In genomic region chr1:235763962-235764361, GRCh38 we compare ENCODE assay signal across 15 cellular contexts.
DNase-seq lines count a peak whose midpoint lies in the region; ATAC-seq and TF ChIP-seq lines count a peak whose summit lies in the region.
"Had no signal": no experiment of that assay in that cellular context is flagged by ENCODE, and none has a peak within 500 bp of the region (broad histone marks: within the 10 kb centered on the region; RNA-seq: fewer than 3 reads in every experiment).

No MANE protein-coding gene starts in this region.

- peaks cover 8% of the 10 kb centered on the region for H3K4me1 Mint-ChIP-seq in activated CD4-positive, alpha-beta memory T cell treated with anti-CD3 and anti-CD28 coated beads for 36 hours (ENCODE audit: low read depth)
- peaks cover 7% of the 10 kb centered on the region for H3K4me1 Mint-ChIP-seq in activated CD4-positive, alpha-beta memory T cell treated with anti-CD3 and anti-CD28 coated beads, Interleukin-2, amount 10 ng/mL, durations not matched to agents 7 days and 5 days
- H3K4me1 Mint-ChIP-seq in natural killer cell treated with Interleukin-12 subunit alpha and Interleukin-12 subunit beta and Interleukin-15 and Interleukin-18, amount 100 ng/mL, for 72 hours (ENCODE audit: low read depth in 2 of 2) = peaks cover 10 to 19% of the 10 kb centered on the region in 2 donors
- H3K4me1 Mint-ChIP-seq: neural progenitor cell had no signal

- ATAC-seq in natural killer cell treated with Interleukin-12 subunit alpha and Interleukin-12 subunit beta and Interleukin-15 and Interleukin-18, amount 100 ng/mL, for 72 hours = peak; percentile 75 to 83
- no peak for ATAC-seq in GM18498 (IDR thresholded peaks at IDR 0.05; ENCODE audit: unreplicated experiment)
- ATAC-seq: heart right ventricle had no signal

- H3K4me3 Mint-ChIP-seq in activated CD4-positive, alpha-beta memory T cell treated with anti-CD3 and anti-CD28 coated beads for 36 hours = no peak overlapping the region
- no peak overlapping the region for H3K4me3 Mint-ChIP-seq in activated CD4-positive, alpha-beta memory T cell treated with anti-CD3 and anti-CD28 coated beads, Interleukin-2, amount 10 ng/mL, durations not matched to agents 7 days and 5 days
- no peak overlapping the region for H3K4me3 Mint-ChIP-seq in natural killer cell treated with Interleukin-12 subunit alpha and Interleukin-12 subunit beta and Interleukin-15 and Interleukin-18, amount 100 ng/mL, for 72 hours
- H3K4me3 Mint-ChIP-seq: activated naive CD4-positive, alpha-beta T cell treated with anti-CD3 and anti-CD28 coated beads, Interleukin-2, amount 50 U/mL, for 24 hours; neural progenitor cell had no signal

- CTCF ChIA-PET in activated CD4-positive, alpha-beta memory T cell treated with anti-CD3 and anti-CD28 coated beads for 36 hours (lab: Charles Lee) = interaction anchor here (0.8 to 1.0 kb wide), 2 partner anchors 21 to 208 kb away, joined by 3 to 4 read pairs; no protein-coding TSS in a partner anchor
- CTCF ChIA-PET in activated CD4-positive, alpha-beta memory T cell treated with anti-CD3 and anti-CD28 coated beads, Interleukin-2, amount 10 ng/mL, durations not matched to agents 7 days and 5 days (lab: Charles Lee) = interaction anchor here (1.0 kb wide), 1 partner anchor 19 kb away, joined by 3 read pairs; no protein-coding TSS in a partner anchor

- intact Hi-C loops in activated CD4-positive, alpha-beta memory T cell treated with anti-CD3 and anti-CD28 coated beads for 36 hours (cut with micrococcal nuclease) = loop anchor here (1.0 kb wide), 1 partner anchor 235 kb away; no protein-coding TSS in a partner anchor

- DNase-seq in activated CD4-positive, alpha-beta memory T cell treated with anti-CD3 and anti-CD28 coated beads for 36 hours = peak; percentile 36
- DNase-seq in activated CD4-positive, alpha-beta memory T cell treated with anti-CD3 and anti-CD28 coated beads, Interleukin-2, amount 10 ng/mL, durations not matched to agents 7 days and 5 days = no peak
- DNase-seq in GM20000 (ENCODE audit: low spot score) = peak; percentile 40
- peak; percentile 2 for DNase-seq in HK-2 (ENCODE audit: unreplicated experiment)
- no peak for DNase-seq in natural killer cell treated with Interleukin-12 subunit alpha and Interleukin-12 subunit beta and Interleukin-15 and Interleukin-18, amount 100 ng/mL, for 72 hours (ENCODE audit: low spot score)
- DNase-seq in OCI-M1 (lab: John Stamatoyannopoulos, UW) = no peak
- no peak for DNase-seq in activated CD8-positive, alpha-beta memory T cell treated with anti-CD3 and anti-CD28 coated beads, Interleukin-2, amount 50 U/mL, for 48 hours
- DNase-seq: activated CD4-positive, alpha-beta T cell treated with anti-CD3 and anti-CD28 coated beads, Interleukin-2, amount 50 U/mL, for 1 hour; central memory CD4-positive, alpha-beta T cell; heart right ventricle; left ventricle myocardium inferior; upper lobe of left lung had no signal

- H3K9me3 Mint-ChIP-seq in activated CD4-positive, alpha-beta memory T cell treated with anti-CD3 and anti-CD28 coated beads for 36 hours = no peaks in the 10 kb centered on the region
- no peaks in the 10 kb centered on the region for H3K9me3 Mint-ChIP-seq in activated CD4-positive, alpha-beta memory T cell treated with anti-CD3 and anti-CD28 coated beads, Interleukin-2, amount 10 ng/mL, durations not matched to agents 7 days and 5 days
- no peaks in the 10 kb centered on the region for H3K9me3 Mint-ChIP-seq in natural killer cell treated with Interleukin-12 subunit alpha and Interleukin-12 subunit beta and Interleukin-15 and Interleukin-18, amount 100 ng/mL, for 72 hours
- H3K9me3 Mint-ChIP-seq: activated naive CD4-positive, alpha-beta T cell treated with anti-CD3 and anti-CD28 coated beads, Interleukin-2, amount 50 U/mL, for 24 hours; neural progenitor cell had no signal

- POLR2A ChIA-PET in activated CD4-positive, alpha-beta memory T cell treated with anti-CD3 and anti-CD28 coated beads for 36 hours (lab: Charles Lee) = no interaction called here
- POLR2A ChIA-PET in activated CD4-positive, alpha-beta memory T cell treated with anti-CD3 and anti-CD28 coated beads, Interleukin-2, amount 10 ng/mL, durations not matched to agents 7 days and 5 days (lab: Charles Lee) = no interaction called here

- no peak overlapping the region for H3K27ac Mint-ChIP-seq in activated CD4-positive, alpha-beta memory T cell treated with anti-CD3 and anti-CD28 coated beads for 36 hours
- no peak overlapping the region for H3K27ac Mint-ChIP-seq in activated CD4-positive, alpha-beta memory T cell treated with anti-CD3 and anti-CD28 coated beads, Interleukin-2, amount 10 ng/mL, durations not matched to agents 7 days and 5 days
- H3K27ac Mint-ChIP-seq in natural killer cell treated with Interleukin-12 subunit alpha and Interleukin-12 subunit beta and Interleukin-15 and Interleukin-18, amount 100 ng/mL, for 72 hours = no peak overlapping the region
- H3K27ac Mint-ChIP-seq: activated naive CD4-positive, alpha-beta T cell treated with anti-CD3 and anti-CD28 coated beads, Interleukin-2, amount 50 U/mL, for 24 hours; neural progenitor cell had no signal

- H3K27me3 Mint-ChIP-seq in activated CD4-positive, alpha-beta memory T cell treated with anti-CD3 and anti-CD28 coated beads for 36 hours = no peaks in the 10 kb centered on the region
- H3K27me3 Mint-ChIP-seq in activated CD4-positive, alpha-beta memory T cell treated with anti-CD3 and anti-CD28 coated beads, Interleukin-2, amount 10 ng/mL, durations not matched to agents 7 days and 5 days = no peaks in the 10 kb centered on the region
- H3K27me3 Mint-ChIP-seq in natural killer cell treated with Interleukin-12 subunit alpha and Interleukin-12 subunit beta and Interleukin-15 and Interleukin-18, amount 100 ng/mL, for 72 hours = no peaks in the 10 kb centered on the region
- H3K27me3 Mint-ChIP-seq: activated naive CD4-positive, alpha-beta T cell treated with anti-CD3 and anti-CD28 coated beads, Interleukin-2, amount 50 U/mL, for 24 hours had no signal

- peaks cover 25% of the 10 kb centered on the region for H3K36me3 Mint-ChIP-seq in activated CD4-positive, alpha-beta memory T cell treated with anti-CD3 and anti-CD28 coated beads for 36 hours
- peaks cover 25% of the 10 kb centered on the region for H3K36me3 Mint-ChIP-seq in activated CD4-positive, alpha-beta memory T cell treated with anti-CD3 and anti-CD28 coated beads, Interleukin-2, amount 10 ng/mL, durations not matched to agents 7 days and 5 days (ENCODE audit: low read depth)
- peaks cover 25% of the 10 kb centered on the region for H3K36me3 Mint-ChIP-seq in natural killer cell treated with Interleukin-12 subunit alpha and Interleukin-12 subunit beta and Interleukin-15 and Interleukin-18, amount 100 ng/mL, for 72 hours
- H3K36me3 Mint-ChIP-seq: neural progenitor cell had no signal

- no peak for TF ChIP-seq CTCF in GM20000 (IDR thresholded peaks at IDR 0.05; ENCODE audit: extremely low read depth, missing control alignments)

Comparison
In these comparisons a context has a peak if more than half of its experiments do, and no peak if none do; other contexts are left out.
1. DNase-seq: peak in activated CD4-positive, alpha-beta memory T cell treated with anti-CD3 and anti-CD28 coated beads for 36 hours (single experiment), GM20000 (single experiment) and HK-2 (single experiment); none in activated CD4-positive, alpha-beta memory T cell treated with anti-CD3 and anti-CD28 coated beads, Interleukin-2, amount 10 ng/mL, durations not matched to agents 7 days and 5 days (single experiment), natural killer cell treated with Interleukin-12 subunit alpha and Interleukin-12 subunit beta and Interleukin-15 and Interleukin-18, amount 100 ng/mL, for 72 hours (single experiment), OCI-M1 (single experiment) and activated CD8-positive, alpha-beta memory T cell treated with anti-CD3 and anti-CD28 coated beads, Interleukin-2, amount 50 U/mL, for 48 hours (single experiment).